25 cellular contexts compared by ENCODE assay signal in genomic region chr11:134670247-134670646, GRCh38.
A peak's percentile ranks its signal among the peaks of the same experiment; 100 is the strongest.
DNase-seq lines count a peak whose midpoint lies in the region; ATAC-seq, FAIRE-seq and TF ChIP-seq lines count a peak whose summit lies in the region.
"Had no signal": no experiment of that assay in that cellular context is flagged by ENCODE, and none has a peak within 500 bp of the region (broad histone marks: within the 10 kb centered on the region; RNA-seq: fewer than 3 reads in every experiment).

No MANE protein-coding gene starts in this region.

- H3K27me3 ChIP-seq in H1 (replicated peaks in 1 of 4; ENCODE audit: control insufficient read depth in 3 of 4, extremely low read depth in 1 of 4, insufficient read depth in 3 of 4, low read length in 3 of 4) (no peaks in the 10 kb centered on the region; a peak in 3 of 7 replicates), mesendoderm (ENCODE audit: insufficient read depth, low read length, poor library complexity) (no peaks in the 10 kb centered on the region), sigmoid colon (peaks cover 0 to 9% (median 0%) of the 10 kb centered on the region in 3 donors)

- CTCF ChIA-PET in H1 (lab: Charles Lee; ENCODE audit: partially characterized antibody): interaction anchor here (1.1 to 2.3 kb wide), 5 partner anchors 8 to 112 kb away, joined by 3 to 10 read pairs (median 4); no protein-coding TSS in a partner anchor

- H3K79me1 ChIP-seq in H1 (ENCODE audit: low read depth, low read length): no peaks in the 10 kb centered on the region
- no peaks in the 10 kb centered on the region for H3K79me1 ChIP-seq in mesendoderm (ENCODE audit: low read length)

- no peak overlapping the region for H2BK15ac ChIP-seq in H1 (ENCODE audit: low read length)
- H2BK15ac ChIP-seq in mesendoderm (replicated peaks; ENCODE audit: low read depth): no peak overlapping the region

- 0 out of 4 replicates have a peak, but pooled peaks cover 0 to 3% of the 10 kb centered on the region in 2 experiments for H3K9me3 ChIP-seq in H1 (ENCODE audit: insufficient read depth in 2 of 2, low read depth in 1 of 2, low read length in 1 of 2)
- H3K9me3 ChIP-seq in sigmoid colon: no peaks in the 10 kb centered on the region
- H3K9me3 ChIP-seq: BE2C had no signal

- no peak for DNase-seq in H1 (ENCODE audit: low read depth in 1 of 2, low spot score in 2 of 2)
- DNase-seq in mesendoderm: peak; percentile 19
- DNase-seq in sigmoid colon: peak; percentile 22
- no peak for DNase-seq in NCI-H69 (lab: John Stamatoyannopoulos, UW)
- DNase-seq in epidermal melanocyte (ENCODE audit: insufficient read length, low spot score): no peak
- DNase-seq in activated CD4-positive, CD25-positive, alpha-beta regulatory T cell treated with anti-CD3 and anti-CD28 coated beads, Interleukin-2, amount 50 U/mL, for 72 hours: no peak
- DNase-seq: ACHN; BE2C; C1 segment of cervical spinal cord; CD4-positive, CD25-positive, alpha-beta regulatory T cell; CD8-positive, alpha-beta memory T cell; COR-L47; DMS 273 treated with DMSO at 0.1 percent for 48 hours; DMS53; DND-41; EL; GM23248; HFFc6; IMR-90 had no signal

- H3K14ac ChIP-seq in H1 (ENCODE audit: insufficient read length): no peak overlapping the region

- H3K23ac ChIP-seq in H1 (ENCODE audit: insufficient read length) (no peak overlapping the region), mesendoderm (ENCODE audit: low read length) (no peak overlapping the region)

- H2AFZ ChIP-seq in H1 (ENCODE audit: low read length): 0 out of 2 replicates have a peak overlapping the region, but pooled peaks have one; percentile 27
- H2AFZ ChIP-seq: GM23248 had no signal

- peaks cover 0 to 3% (median 0%) of the 10 kb centered on the region in 4 experiments; a peak in 1 of 7 replicates for H3K4me1 ChIP-seq in H1 (replicated peaks in 1 of 4; ENCODE audit: control insufficient read depth in 3 of 4, insufficient read depth in 4 of 4, low read length in 3 of 4)
- H3K4me1 ChIP-seq in mesendoderm (ENCODE audit: control insufficient read depth, low read depth, low read length): peaks cover 4% of the 10 kb centered on the region
- no peaks in the 10 kb centered on the region for H3K4me1 ChIP-seq in sigmoid colon
- H3K4me1 ChIP-seq: BE2C had no signal

- ATAC-seq in GM18873 (IDR thresholded peaks at IDR 0.05; ENCODE audit: low FRiP score, unreplicated experiment): no peak
- ATAC-seq: GM12878, HCT116 had no signal

- POLR2A ChIA-PET in H1 (lab: Charles Lee; ENCODE audit: partially characterized antibody): interaction anchor here (1.5 kb wide), 1 partner anchor 8 kb away, joined by 3 read pairs; no protein-coding TSS in a partner anchor

- intact Hi-C loops in sigmoid colon (cut with DNase I): no loop called here

- H3K56ac ChIP-seq in H1 (replicated peaks; ENCODE audit: insufficient read length, low read depth, low read length) (no peak overlapping the region), mesendoderm (ENCODE audit: low read length) (no peak overlapping the region)

- no peak overlapping the region for H3K27ac ChIP-seq in H1 (ENCODE audit: low read depth, low read length)
- no peak overlapping the region for H3K27ac ChIP-seq in mesendoderm (ENCODE audit: low read depth, low read length)
- H3K27ac ChIP-seq in sigmoid colon: no peak overlapping the region
- H3K27ac ChIP-seq: GM23248 had no signal

- H3K36me3 ChIP-seq in H1 (ENCODE audit: control insufficient read depth in 2 of 4, insufficient read depth in 4 of 4, low read length in 3 of 4) (no peaks in the 10 kb centered on the region), mesendoderm (ENCODE audit: control insufficient read depth, insufficient read depth, low read length) (no peaks in the 10 kb centered on the region), sigmoid colon (no peaks in the 10 kb centered on the region)
- H3K36me3 ChIP-seq: BE2C had no signal

- no peak for TF ChIP-seq EP300 in H1 (IDR thresholded peaks at IDR 0.05; ENCODE audit: borderline replicate concordance in 1 of 2, low read depth in 2 of 2, low read length in 2 of 2)
- no peak for TF ChIP-seq EP300 in sigmoid colon (IDR thresholded peaks at IDR 0.05)

- no peak overlapping the region for H2BK12ac ChIP-seq in H1 (ENCODE audit: low read depth, low read length)

- H4K20me1 ChIP-seq in H1 (replicated peaks in 1 of 2; ENCODE audit: control insufficient read depth in 1 of 2, insufficient read depth in 2 of 2, low read length in 2 of 2): no peaks in the 10 kb centered on the region

- no peak overlapping the region for H3K4me2 ChIP-seq in H1 (ENCODE audit: insufficient read depth in 1 of 2, low read depth in 2 of 2, low read length in 2 of 2)
- no peak overlapping the region for H3K4me2 ChIP-seq in mesendoderm (ENCODE audit: low read length)

- H4K5ac ChIP-seq in H1 (ENCODE audit: insufficient read length, low read depth, low read length) (no peak overlapping the region), mesendoderm (ENCODE audit: low read length) (no peak overlapping the region)

- H3K79me2 ChIP-seq in H1 (ENCODE audit: control insufficient read depth in 1 of 2, insufficient read depth in 2 of 2, low read length in 2 of 2) (no peaks in the 10 kb centered on the region), mesendoderm (ENCODE audit: control insufficient read depth, insufficient read depth, low read length) (no peaks in the 10 kb centered on the region)

- H2AK5ac ChIP-seq in H1 (ENCODE audit: low read depth, low read length): no peak overlapping the region
- no peak overlapping the region for H2AK5ac ChIP-seq in mesendoderm (ENCODE audit: low read length)

- H3K9ac ChIP-seq in H1 (replicated peaks in 1 of 4; ENCODE audit: extremely low read depth in 1 of 4, low read depth in 3 of 4, low read length in 3 of 4) (no peak overlapping the region), mesendoderm (ENCODE audit: low read length) (no peak overlapping the region)
- H3K9ac ChIP-seq: GM23248 had no signal

- 88% methylated on average over 5 of the region's 5 CpGs; no CpG with 5 or more reads in 1 of the 2 experiments for WGBS in H1 (ENCODE audit: extremely low coverage in 1 of 2, insufficient coverage in 1 of 2, insufficient read length in 1 of 2, insufficient replicate concordance in 2 of 2, low coverage in 1 of 2, low lambda C conversion rate in 2 of 2, missing lambda C conversion rate in 1 of 2), 2 experiments
- WGBS in mesendoderm (ENCODE audit: extremely low coverage, insufficient coverage, low lambda C conversion rate): no CpG with 5 or more reads among the region's 5 CpGs
- 69% methylated on average over 5 of the region's 5 CpGs for WGBS in sigmoid colon, 2 donors

- TF ChIP-seq CTCF in H1 (IDR thresholded peaks at IDR 0.05; ENCODE audit: control extremely low read depth in 1 of 3, insufficient read depth in 1 of 3, low read depth in 1 of 3, low read length in 3 of 3) (no peak), sigmoid colon (IDR thresholded peaks at IDR 0.05) (no peak)

- no peak overlapping the region for H4K91ac ChIP-seq in H1 (replicated peaks; ENCODE audit: insufficient read length, low read length)

- H3K23me2 ChIP-seq in H1 (ENCODE audit: low read depth, low read length): no peaks in the 10 kb centered on the region

- H2BK5ac ChIP-seq in H1 (ENCODE audit: low read depth, low read length) (no peak overlapping the region), mesendoderm (ENCODE audit: low read length) (no peak overlapping the region)

- FAIRE-seq in H1 (lab: Jason Lieb, UNC): no peak
- FAIRE-seq: A204.1, GM12878, GM19239, HTR-8/SVneo had no signal

- H2BK120ac ChIP-seq in H1 (replicated peaks; ENCODE audit: low read depth, low read length): no peak overlapping the region
- H2BK120ac ChIP-seq in mesendoderm (ENCODE audit: low read depth, low read length): no peak overlapping the region

- no peak for TF ChIP-seq RAD21 in H1 (IDR thresholded peaks at IDR 0.05 in 1 of 2, conservative IDR thresholded peaks at IDR 0.05 in 1 of 2; ENCODE audit: low read depth in 2 of 2, low read length in 2 of 2)

- H4K8ac ChIP-seq in H1 (ENCODE audit: extremely low read depth, insufficient read depth, low read length) (peak overlapping the region; percentile 28; the same call in 1 of the 2 replicates), mesendoderm (ENCODE audit: low read depth, low read length) (no peak overlapping the region)

- TF ChIP-seq POLR2A in H1 (IDR thresholded peaks at IDR 0.05; ENCODE audit: control extremely low read depth in 1 of 2, low read depth in 2 of 2, low read length in 2 of 2) (no peak), sigmoid colon (IDR thresholded peaks at IDR 0.05) (no peak)

- no peak overlapping the region for H3K4ac ChIP-seq in H1 (replicated peaks; ENCODE audit: insufficient read length, low read depth, low read length)
- no peak overlapping the region for H3K4ac ChIP-seq in mesendoderm (ENCODE audit: low read depth, low read length)

- no peak overlapping the region for H2BK20ac ChIP-seq in H1 (ENCODE audit: low read length)

- H3K18ac ChIP-seq in H1 (ENCODE audit: extremely low read depth, low read length): no peak overlapping the region
- no peak overlapping the region for H3K18ac ChIP-seq in mesendoderm (ENCODE audit: low read length)

- H3K4me3 ChIP-seq in H1 (ENCODE audit: extremely low read depth in 1 of 4, insufficient read depth in 2 of 4, low read depth in 3 of 4, low read length in 4 of 4) (no peak overlapping the region), mesendoderm (ENCODE audit: low read length) (no peak overlapping the region), sigmoid colon (no peak overlapping the region)
- H3K4me3 ChIP-seq: GM12878, GM23248 had no signal

TF ChIP-seq in H1, 55 proteins besides CTCF, POLR2A, EP300 and RAD21 (continues in another document):
- no peak for TF ChIP-seq ZNF274 (IDR thresholded peaks at IDR 0.05; ENCODE audit: borderline replicate concordance, extremely low read depth, low read length)

Comparison
In these comparisons a context has a peak if more than half of its experiments do, and no peak if none do; other contexts are left out.
1. DNase-seq: peak in mesendoderm (single experiment) and sigmoid colon (single experiment); none in H1 (0 of 2), NCI-H69 (single experiment), epidermal melanocyte (single experiment) and activated CD4-positive, CD25-positive, alpha-beta regulatory T cell treated with anti-CD3 and anti-CD28 coated beads, Interleukin-2, amount 50 U/mL, for 72 hours (single experiment).